ENCODE assay signal across 13 cellular contexts in the genomic region with DNA sequence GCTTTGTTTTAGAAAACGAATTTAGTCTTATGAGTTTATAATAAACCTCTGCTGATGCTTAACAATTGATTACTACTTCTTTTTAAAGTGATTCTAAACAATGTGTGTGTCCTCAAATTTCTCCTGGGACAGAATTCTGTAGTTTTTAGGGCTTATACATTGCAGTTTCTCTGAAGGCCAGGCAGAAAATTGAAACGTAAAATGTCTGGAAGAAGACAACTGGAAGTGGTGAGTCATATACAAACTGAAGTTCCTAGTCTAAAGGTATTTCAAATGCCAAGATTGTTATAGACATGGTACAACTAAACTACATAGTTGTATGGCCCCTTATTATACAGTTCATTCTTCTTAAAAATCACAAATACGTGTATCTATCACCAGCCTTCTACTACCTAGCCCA.
"Had no signal": no experiment of that assay in that cellular context is flagged by ENCODE, and none has a peak within 500 bp of the region (broad histone marks: within the 10 kb centered on the region; RNA-seq: fewer than 3 reads in every experiment).

No MANE protein-coding gene starts in this region.

- H3K27me3 ChIP-seq: body of pancreas, heart left ventricle, left lung, stomach had no signal

- ATAC-seq: body of pancreas, foreskin keratinocyte, left lung had no signal

- H3K4me1 ChIP-seq: body of pancreas, foreskin keratinocyte, left lung, stomach, transverse colon had no signal

- H3K4me3 ChIP-seq: body of pancreas, heart left ventricle, left lung, skin epidermis, stomach, transverse colon had no signal

- H3K36me3 ChIP-seq: heart left ventricle, left lung, stomach, transverse colon had no signal

- H3K9me3 ChIP-seq: body of pancreas, heart left ventricle, left lung, stomach, transverse colon had no signal

- H3K27ac ChIP-seq: body of pancreas, foreskin keratinocyte, heart left ventricle, left lung, stomach, transverse colon had no signal

- DNase-seq: activated CD4-positive, alpha-beta T cell treated with anti-CD3 and anti-CD28 coated beads, Interleukin-2, amount 50 U/mL, for 1 hour; activated CD4-positive, CD25-positive, alpha-beta regulatory T cell; activated naive CD4-positive, alpha-beta T cell treated with anti-CD3 and anti-CD28 coated beads, Interleukin-2, amount 10 ng/mL, durations not matched to agents 7 days and 5 days; dermis blood vessel endothelial cell; endodermal cell; foreskin keratinocyte; islet precursor cell; left lung; stomach; transverse colon had no signal
